10 cellular contexts compared by ENCODE assay signal in genomic region chr11:7671807-7672206, GRCh38. TPM values are rescaled to one million over a fixed set of nuclear protein-coding genes. Genes with fewer than 3 reads are reported as not detected.
DNase-seq lines count a peak whose midpoint lies in the region; ATAC-seq and TF ChIP-seq lines count a peak whose summit lies in the region.
"Had no signal": no experiment of that assay in that cellular context is flagged by ENCODE, and none has a peak within 500 bp of the region (broad histone marks: within the 10 kb centered on the region; RNA-seq: fewer than 3 reads in every experiment).

No MANE protein-coding gene starts in this region.

- H3K79me1 ChIP-seq in mesenchymal stem cell (replicated peaks; ENCODE audit: low read length, poor library complexity, severe bottlenecking), result no peaks in the 10 kb centered on the region

- H3K4me3 Mint-ChIP-seq in nephron progenitor cell, result peak overlapping the region; percentile 47

- DNase-seq in nephron progenitor cell (no peak), MG63 (no peak), mesenchymal stem cell (no peak), AG08395 (ENCODE audit: low spot score) (no peak)
- no peak for DNase-seq in stimulated activated naive CD4-positive, alpha-beta T cell treated with Interleukin-2 at 50 U/mL for 16 hours (lab: John Stamatoyannopoulos, UW)

- no peak overlapping the region for H2BK12ac ChIP-seq in mesenchymal stem cell (ENCODE audit: low read length in 2 of 2)

- H3K14ac ChIP-seq in mesenchymal stem cell (ENCODE audit: low read length in 2 of 2), result no peak overlapping the region

- peaks cover 23% of the 10 kb centered on the region for H3K36me3 Mint-ChIP-seq in nephron progenitor cell (ENCODE audit: low read depth)

- no peaks in the 10 kb centered on the region for H3K9me3 ChIP-seq in MG63
- H3K9me3 ChIP-seq in mesenchymal stem cell (ENCODE audit: control insufficient read depth, low read length), result no peaks in the 10 kb centered on the region

- no peak overlapping the region for H4K8ac ChIP-seq in mesenchymal stem cell (ENCODE audit: low read length)

- WGBS in mesenchymal stem cell, result 86% methylated on average over 3 of the region's 3 CpGs

- no peak overlapping the region for H2BK120ac ChIP-seq in mesenchymal stem cell (ENCODE audit: low read depth, low read length)

- ATAC-seq in GM18519 (IDR thresholded peaks at IDR 0.05; ENCODE audit: low FRiP score, unreplicated experiment) (peak; percentile 53), GM21381 (IDR thresholded peaks at IDR 0.05; ENCODE audit: unreplicated experiment) (peak; percentile 51), HG03280 (IDR thresholded peaks at IDR 0.05; ENCODE audit: unreplicated experiment) (peak; percentile 52)
- ATAC-seq: Panc1 had no signal

- H3K27me3 Mint-ChIP-seq in nephron progenitor cell (ENCODE audit: low read depth, poor library complexity), result peaks cover 8% of the 10 kb centered on the region

- H3K9me3 Mint-ChIP-seq in nephron progenitor cell, result peaks cover 21% of the 10 kb centered on the region

- H3K18ac ChIP-seq in mesenchymal stem cell (ENCODE audit: low read depth in 1 of 2, low read length in 2 of 2), result no peak overlapping the region

- H2AFZ ChIP-seq in mesenchymal stem cell (ENCODE audit: low read depth, low read length), result no peak overlapping the region

- no peak overlapping the region for H2BK15ac ChIP-seq in mesenchymal stem cell (ENCODE audit: low read depth, poor library complexity, severe bottlenecking)

- TF ChIP-seq CTCF in nephron progenitor cell (IDR thresholded peaks at IDR 0.05), result no peak

- H3K27me3 ChIP-seq in MG63 (no peaks in the 10 kb centered on the region), mesenchymal stem cell (ENCODE audit: control insufficient read depth in 1 of 2, insufficient read depth in 1 of 2, low read length in 2 of 2) (no peaks in the 10 kb centered on the region)

- H3K23ac ChIP-seq in mesenchymal stem cell (ENCODE audit: low read length in 2 of 2), result no peak overlapping the region

- no peak overlapping the region for H3K4ac ChIP-seq in mesenchymal stem cell (ENCODE audit: low read depth in 1 of 2, low read length in 2 of 2)

- H3K4me3 ChIP-seq in MG63, result no peak overlapping the region
- H3K4me3 ChIP-seq in mesenchymal stem cell (ENCODE audit: insufficient read depth in 1 of 2, low read depth in 1 of 2, low read length in 2 of 2), result no peak overlapping the region

- H3K4me2 ChIP-seq in mesenchymal stem cell (ENCODE audit: low read length, poor library complexity, severe bottlenecking), result no peak overlapping the region

- no peaks in the 10 kb centered on the region for H3K36me3 ChIP-seq in MG63
- H3K36me3 ChIP-seq in mesenchymal stem cell (ENCODE audit: control insufficient read depth in 1 of 2, insufficient read depth in 2 of 2, low read depth in 1 of 2, low read length in 2 of 2), result peaks cover 0 to 24% of the 10 kb centered on the region in 2 experiments

- H2AK5ac ChIP-seq in mesenchymal stem cell (ENCODE audit: low read length, severe bottlenecking), result no peak overlapping the region

- H3K4me1 Mint-ChIP-seq in nephron progenitor cell, result peaks cover 73% of the 10 kb centered on the region

- H3K9ac ChIP-seq in mesenchymal stem cell (ENCODE audit: low read length), result no peak overlapping the region

- no peak overlapping the region for H4K91ac ChIP-seq in mesenchymal stem cell (ENCODE audit: low read length)

- no peak overlapping the region for H2BK5ac ChIP-seq in mesenchymal stem cell (ENCODE audit: low read depth, low read length, poor library complexity, severe bottlenecking)

- peaks cover 19% of the 10 kb centered on the region for H3K4me1 ChIP-seq in mesenchymal stem cell (ENCODE audit: control insufficient read depth, insufficient read depth, low read depth, low read length)

- H3K27ac ChIP-seq in mesenchymal stem cell (ENCODE audit: low read length, poor library complexity, severe bottlenecking), result no peak overlapping the region

- H3K27ac Mint-ChIP-seq in nephron progenitor cell, result no peak overlapping the region

RNA-seq across cellular contexts. Expression of gene CYB5R2, which starts 1.5 kb away (rescaled TPM):
- 20.2 and 21.9 TPM in 2 replicates for total RNA-seq in MG63 (2014; rRNA removed; shearing (Covaris generic); ENCODE audit: low replicate concordance)
- 16.5 TPM for polyA plus RNA-seq in mesenchymal stem cell (2013, experiment 1 of 2)
- 18.1 TPM for polyA plus RNA-seq in mesenchymal stem cell (2013, experiment 2 of 2)

RNA-seq across cellular contexts. Expression of gene OVCH2, which starts 34.5 kb away (rescaled TPM):
- not detected in 2 replicates for total RNA-seq in MG63 (2014; rRNA removed; shearing (Covaris generic); ENCODE audit: low replicate concordance)
- polyA plus RNA-seq in mesenchymal stem cell (2013, experiment 1 of 2), result not detected
- not detected for polyA plus RNA-seq in mesenchymal stem cell (2013, experiment 2 of 2)
- total RNA-seq: mesenteric fat pad had no signal
